ENCODE assay signal across 11 cellular contexts in the genomic region with DNA sequence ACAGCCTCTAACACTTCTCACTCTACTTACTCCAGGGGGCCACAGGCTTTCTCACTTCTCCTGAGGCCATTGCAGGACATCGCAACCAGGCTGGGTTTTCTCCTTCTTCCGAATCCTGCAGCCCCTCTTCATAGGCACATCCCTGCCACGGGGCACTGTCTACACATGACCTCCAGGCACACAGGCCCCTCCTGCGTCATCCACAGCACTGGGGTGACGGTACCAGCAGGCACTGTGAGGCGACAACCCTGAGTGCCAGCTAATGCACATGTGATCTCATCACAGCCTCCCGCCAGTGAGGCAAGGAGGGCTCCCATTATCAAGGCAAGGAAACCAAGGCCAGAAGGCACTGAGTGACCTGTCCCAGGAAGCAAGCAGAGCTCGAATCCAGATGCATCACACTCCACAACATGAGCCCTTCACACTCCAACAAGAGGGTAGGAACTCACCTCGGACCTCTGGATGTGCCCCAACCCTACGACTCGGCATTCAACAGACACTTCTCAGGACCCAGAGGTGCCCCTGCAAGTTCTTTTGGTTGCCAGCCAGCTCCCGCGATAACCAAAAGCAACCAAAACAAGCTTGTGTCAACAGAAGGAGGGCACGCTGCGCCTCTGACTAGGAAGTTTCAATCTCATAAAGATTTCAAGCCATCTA. TPM values are rescaled to one million over a fixed set of nuclear protein-coding genes. Genes with fewer than 3 reads are reported as not detected.
DNase-seq lines count a peak whose midpoint lies in the region; ATAC-seq and TF ChIP-seq lines count a peak whose summit lies in the region.
"Had no signal": no experiment of that assay in that cellular context is flagged by ENCODE, and none has a peak within 500 bp of the region (broad histone marks: within the 10 kb centered on the region; RNA-seq: fewer than 3 reads in every experiment).

No MANE protein-coding gene starts in this region.

- TF ChIP-seq CTCF in GM13976 (IDR thresholded peaks at IDR 0.05; ENCODE audit: borderline replicate concordance, control extremely low read depth, extremely low read depth, insufficient read depth, missing control alignments) (no peak), PC-3 (conservative IDR thresholded peaks at IDR 0.05; ENCODE audit: low read depth, low read length) (no peak), left lung (IDR thresholded peaks at IDR 0.05) (no peak), spleen (IDR thresholded peaks at IDR 0.05 in 8 of 11, conservative IDR thresholded peaks at IDR 0.05 in 3 of 11) (no peak)

- no peaks in the 10 kb centered on the region for H3F3A ChIP-seq in PC-3 (ENCODE audit: low read length, unreplicated experiment)

- H3K4me1 ChIP-seq in PC-3 (ENCODE audit: insufficient read depth, low read length) (peaks cover 53% of the 10 kb centered on the region), left lung (peaks cover 8 to 18% of the 10 kb centered on the region in 2 donors), spleen (no peaks in the 10 kb centered on the region)

- TF ChIP-seq POLR2A in spleen (IDR thresholded peaks at IDR 0.05): no peak

- H3K9ac ChIP-seq in PC-3 (ENCODE audit: low read length): peak overlapping the region; percentile 69

- H4K20me1 ChIP-seq in PC-3 (ENCODE audit: low read length): no peaks in the 10 kb centered on the region

- intact Hi-C loops in PC-3 (cut with micrococcal nuclease): no loop called here
- intact Hi-C loops in left lung (cut with DNase I): no loop called here
- intact Hi-C loops in spleen (cut with DNase I; ENCODE audit: low total_unique reads): no loop called here

- H3K4me2 ChIP-seq in PC-3 (ENCODE audit: low read length): peak overlapping the region; percentile 79

- CTCF ChIA-PET in PC-3 (lab: Charles Lee): no interaction called here

- H3K9me2 ChIP-seq in PC-3 (replicated peaks; ENCODE audit: low read length): no peaks in the 10 kb centered on the region

- H3K27ac ChIP-seq in PC-3 (ENCODE audit: low read length) (peak overlapping the region; percentile 97), left lung (peak overlapping the region; percentile 61 to 77), spleen (no peak overlapping the region)

- no peak for ATAC-seq in PC-3
- ATAC-seq in left lung: peak; percentile 31
- no peak for ATAC-seq in HG03378 (IDR thresholded peaks at IDR 0.05; ENCODE audit: unreplicated experiment)

- peak; percentile 34 for DNase-seq in GM13976 (ENCODE audit: low spot score)
- peak; percentile 48 for DNase-seq in PC-3
- no peak for DNase-seq in left lung
- DNase-seq in spleen: peak; percentile 47
- no peak for DNase-seq in NCI-H748 treated with DMSO at 0.1 percent for 48 hours (lab: John Stamatoyannopoulos, UW)
- no peak for DNase-seq in AG08395 (ENCODE audit: low spot score)
- DNase-seq: activated CD8-positive, alpha-beta memory T cell treated with anti-CD3 and anti-CD28 coated beads, Interleukin-2, amount 50 U/mL, for 4 hours; HCEC 1CT; Kasumi-1; stimulated activated CD4-positive, alpha-beta T cell treated with anti-CD3 and anti-CD28 coated beads, Interleukin-4, amount 100 ng/mL, for 1 hour had no signal

- WGBS in spleen, 5 donors: 80 to 92% (median 88%) methylated on average over 14 to 15 of the region's 15 CpGs

- H3K36me3 ChIP-seq in PC-3 (ENCODE audit: low read depth, low read length) (peaks cover 3% of the 10 kb centered on the region; the same call in 1 of the 2 replicates), left lung (no peaks in the 10 kb centered on the region), spleen (no peaks in the 10 kb centered on the region)

- H3K9me3 ChIP-seq in PC-3 (ENCODE audit: low read length) (no peaks in the 10 kb centered on the region), left lung (peaks cover 0 to 10% of the 10 kb centered on the region in 2 donors), spleen (peaks cover 0 to 34% (median 14%) of the 10 kb centered on the region in 8 donors)

- POLR2A ChIA-PET in PC-3 (lab: Charles Lee; ENCODE audit: unreplicated experiment): no interaction called here

- H3K27me3 ChIP-seq in PC-3 (ENCODE audit: low read length) (no peaks in the 10 kb centered on the region), left lung (no peaks in the 10 kb centered on the region), spleen (replicated peaks in 1 of 7) (peaks cover 0 to 14% (median 0%) of the 10 kb centered on the region in 7 donors)

- H3K79me2 ChIP-seq in PC-3 (ENCODE audit: low read length): peaks cover 83% of the 10 kb centered on the region

- in situ Hi-C loops in GM13976 (cut with MboI; ENCODE audit: low sequenced_read_pairs, unreplicated experiment): no loop called here

- H3K4me3 ChIP-seq in PC-3 (ENCODE audit: low read length): peak overlapping the region; percentile 10; the same call in 1 of the 2 replicates
- no peak overlapping the region for H3K4me3 ChIP-seq in left lung
- H3K4me3 ChIP-seq in spleen: no peak overlapping the region

- no TSS peak for BruUV-seq in PC-3 (replicated peaks; lab: Mats Ljungman, UMichigan)

- peak overlapping the region; percentile 29 for H2AFZ ChIP-seq in PC-3 (ENCODE audit: low read length)

RNA-seq across cellular contexts. Expression of gene FAM174B, which starts 16.7 kb away (rescaled TPM):
- 9.6 and 14.2 TPM in 2 replicates for total RNA-seq in PC-3 (2014; rRNA removed)
- 10 to 100 TPM; 42.8 to 66.3 TPM for total RNA-seq in left lung
- 10 to 100 TPM in 4 of 7 donors, 1 to 10 TPM in 3; 7.4 to 17.9 (median 11.2) TPM for total RNA-seq in spleen
- polyA plus RNA-seq in spleen: 1 to 10 TPM; 2.1 to 4.8 (median 3.9) TPM

Comparison
In these comparisons a context has a peak if more than half of its experiments do, and no peak if none do; other contexts are left out.
1. DNase-seq: peak in GM13976 (single experiment), PC-3 (single experiment) and spleen (single experiment); none in left lung (0 of 2), NCI-H748 treated with DMSO at 0.1 percent for 48 hours (single experiment) and AG08395 (single experiment).
2. H3K27ac ChIP-seq: peak in PC-3 (single experiment) and left lung (2 of 2); none in spleen (0 of 8).